Comparison of ENCODE assay signal across 9 cellular contexts in genomic region chrX:109847257-109848187, GRCh38.
DNase-seq lines count a peak whose midpoint lies in the region; ATAC-seq and TF ChIP-seq lines count a peak whose summit lies in the region.
"Had no signal": no experiment of that assay in that cellular context is flagged by ENCODE, and none has a peak within 500 bp of the region (broad histone marks: within the 10 kb centered on the region; RNA-seq: fewer than 3 reads in every experiment).

No MANE protein-coding gene starts in this region.

- no peaks in the 10 kb centered on the region for H3K36me3 Mint-ChIP-seq in T-cell

- TF ChIP-seq CTCF in fibroblast of pulmonary artery (IDR thresholded peaks at IDR 0.05; ENCODE audit: low read length, missing control alignments): no peak

- POLR2A ChIA-PET in T-cell (lab: Charles Lee): no interaction called here

- DNase-seq in GM04504 (ENCODE audit: low read depth): peak; percentile 79
- peak; percentile 73 for DNase-seq in RPMI7951 (ENCODE audit: low read depth)
- peak; percentile 96 for DNase-seq in fibroblast of pulmonary artery (ENCODE audit: low read depth)
- DNase-seq in sciatic nerve (ENCODE audit: low spot score): no peak
- DNase-seq in T-cell: no peak
- no peak for DNase-seq in NCI-H69 (lab: John Stamatoyannopoulos, UW)
- no peak for DNase-seq in activated CD8-positive, alpha-beta memory T cell treated with anti-CD3 and anti-CD28 coated beads, Interleukin-2, amount 50 U/mL, for 48 hours
- DNase-seq: activated naive CD4-positive, alpha-beta T cell treated with anti-CD3 and anti-CD28 coated beads for 36 hours had no signal

- H3K9me3 Mint-ChIP-seq in T-cell: no peaks in the 10 kb centered on the region
- H3K9me3 Mint-ChIP-seq: activated naive CD4-positive, alpha-beta T cell treated with anti-CD3 and anti-CD28 coated beads for 36 hours had no signal

- ATAC-seq in sciatic nerve: peak; percentile 86
- no peak for ATAC-seq in HG03139 (IDR thresholded peaks at IDR 0.05; ENCODE audit: unreplicated experiment)
- no peak for ATAC-seq in T-cell (replicated peaks in 1 of 4)

- intact Hi-C loops in sciatic nerve (cut with DNase I): no loop called here

- no peak overlapping the region for H3K27ac Mint-ChIP-seq in T-cell
- H3K27ac Mint-ChIP-seq: activated naive CD4-positive, alpha-beta T cell treated with anti-CD3 and anti-CD28 coated beads for 36 hours had no signal

- no peak overlapping the region for H3K4me3 ChIP-seq in fibroblast of pulmonary artery (replicated peaks; ENCODE audit: low read depth, low read length)

- CTCF ChIA-PET in T-cell (lab: Charles Lee): interaction anchor here in 1 of 2 donors (1.9 kb wide), 1 partner anchor 9 kb away, joined by 6 read pairs; no protein-coding TSS in a partner anchor

- H3K4me1 Mint-ChIP-seq in T-cell: peaks cover 4 to 7% (median 4%) of the 10 kb centered on the region in 3 donors

- peaks cover 1 to 11% of the 10 kb centered on the region in 2 donors for H3K27me3 Mint-ChIP-seq in T-cell

- no peak overlapping the region for H3K4me3 Mint-ChIP-seq in T-cell
- H3K4me3 Mint-ChIP-seq: activated naive CD4-positive, alpha-beta T cell treated with anti-CD3 and anti-CD28 coated beads for 36 hours had no signal

Comparison
In these comparisons a context has a peak if more than half of its experiments do, and no peak if none do; other contexts are left out.
1. DNase-seq: peak in GM04504 (single experiment), RPMI7951 (single experiment) and fibroblast of pulmonary artery (single experiment); none in sciatic nerve (single experiment), T-cell (0 of 34), NCI-H69 (single experiment) and activated CD8-positive, alpha-beta memory T cell treated with anti-CD3 and anti-CD28 coated beads, Interleukin-2, amount 50 U/mL, for 48 hours (single experiment).